In genomic region chr21:45302082-45303061, GRCh38 we compare ENCODE assay signal across 9 cellular contexts. TPM values are rescaled to one million over a fixed set of nuclear protein-coding genes. Genes with fewer than 3 reads are reported as not detected.
DNase-seq lines count a peak whose midpoint lies in the region; ATAC-seq and TF ChIP-seq lines count a peak whose summit lies in the region.
"Had no signal": no experiment of that assay in that cellular context is flagged by ENCODE, and none has a peak within 500 bp of the region (broad histone marks: within the 10 kb centered on the region; RNA-seq: fewer than 3 reads in every experiment).

No MANE protein-coding gene starts in this region.

- intact Hi-C loops in posterior vena cava (cut with DNase I) (no loop called here), prostate gland (cut with DNase I) (no loop called here)

- DNase-seq in activated CD4-positive, alpha-beta T cell treated with anti-CD3 and anti-CD28 coated beads, Interleukin-2, amount 50 U/mL, for 48 hours = peak; percentile 55 to 70
- DNase-seq in effector memory CD4-positive, alpha-beta T cell = peak; percentile 35 to 67 (median 37)
- DNase-seq in posterior vena cava (ENCODE audit: low spot score) = peak; percentile 95
- peak; percentile 45 to 84 for DNase-seq in upper lobe of left lung
- no peak for DNase-seq in prostate gland (ENCODE audit: low spot score)
- no peak for DNase-seq in iPS-NIHi11 (ENCODE audit: low spot score)
- no peak for DNase-seq in NCI-H1092 (lab: John Stamatoyannopoulos, UW)
- DNase-seq: NCI-H2107 had no signal

- no peaks in the 10 kb centered on the region for H3K27me3 ChIP-seq in effector memory CD4-positive, alpha-beta T cell (replicated peaks; ENCODE audit: control insufficient read depth, insufficient read depth, low read length, poor library complexity, severe bottlenecking)
- H3K27me3 ChIP-seq in upper lobe of left lung (no peaks in the 10 kb centered on the region), prostate gland (replicated peaks; ENCODE audit: insufficient read depth) (peaks cover 5% of the 10 kb centered on the region)

- no peaks in the 10 kb centered on the region for H3K36me3 ChIP-seq in effector memory CD4-positive, alpha-beta T cell (ENCODE audit: control insufficient read depth, insufficient read depth, low read length)
- no peaks in the 10 kb centered on the region for H3K36me3 ChIP-seq in upper lobe of left lung
- H3K36me3 ChIP-seq in prostate gland = no peaks in the 10 kb centered on the region

- TF ChIP-seq POLR2A in upper lobe of left lung (IDR thresholded peaks at IDR 0.05) = peak in 1 of 4 donors; percentile 24
- no peak for TF ChIP-seq POLR2A in prostate gland (IDR thresholded peaks at IDR 0.05)

- peak overlapping the region; percentile 65 for H3K27ac ChIP-seq in effector memory CD4-positive, alpha-beta T cell (ENCODE audit: insufficient read depth, low read length, poor library complexity, severe bottlenecking)
- H3K27ac ChIP-seq in upper lobe of left lung = peak overlapping the region; percentile 84 to 97 (median 90)
- H3K27ac ChIP-seq in prostate gland = no peak overlapping the region

- 69 to 80% methylated on average over 11 to 54 of the region's 54 CpGs for WGBS in upper lobe of left lung, 2 donors
- 68% methylated on average over 45 of the region's 54 CpGs for WGBS in prostate gland

- peaks cover 14% of the 10 kb centered on the region for H3K4me1 ChIP-seq in effector memory CD4-positive, alpha-beta T cell (ENCODE audit: control insufficient read depth, insufficient read depth, low read length, poor library complexity, severe bottlenecking)
- H3K4me1 ChIP-seq in upper lobe of left lung = peaks cover 39 to 56% (median 47%) of the 10 kb centered on the region in 4 donors
- H3K4me1 ChIP-seq in prostate gland (replicated peaks) = no peaks in the 10 kb centered on the region

- no peak overlapping the region for H3K4me3 ChIP-seq in effector memory CD4-positive, alpha-beta T cell (ENCODE audit: insufficient read depth, low read depth, low read length, poor library complexity, severe bottlenecking)
- no peak overlapping the region for H3K4me3 ChIP-seq in upper lobe of left lung
- H3K4me3 ChIP-seq in prostate gland = no peak overlapping the region

- peak; percentile 77 to 93 (median 80) for TF ChIP-seq EP300 in upper lobe of left lung (IDR thresholded peaks at IDR 0.05)

- TF ChIP-seq CTCF in upper lobe of left lung (IDR thresholded peaks at IDR 0.05) (peak in 2 of 6 experiments; percentile 42), prostate gland (IDR thresholded peaks at IDR 0.05) (no peak)

- ATAC-seq in upper lobe of left lung (ENCODE audit: low FRiP score in 2 of 2) (peak; percentile 78 to 83), HG03175 (IDR thresholded peaks at IDR 0.05; ENCODE audit: unreplicated experiment) (no peak)

- H3K9me3 ChIP-seq in effector memory CD4-positive, alpha-beta T cell (ENCODE audit: control insufficient read depth, low read length) = no peaks in the 10 kb centered on the region
- no peaks in the 10 kb centered on the region for H3K9me3 ChIP-seq in upper lobe of left lung
- H3K9me3 ChIP-seq in prostate gland = no peaks in the 10 kb centered on the region

RNA-seq across cellular contexts. Expression of gene POFUT2, which starts 14.7 kb away (rescaled TPM):
- total RNA-seq in posterior vena cava = 10 to 100 TPM; 27.1 to 27.4 TPM
- total RNA-seq in upper lobe of left lung = 10 to 100 TPM; 19.9 to 89.1 (median 32.5) TPM
- total RNA-seq in prostate gland = 10 to 100 TPM; 20.2 to 52.4 TPM

Comparison
In these comparisons a context has a peak if more than half of its experiments do, and no peak if none do; other contexts are left out.
1. DNase-seq: peak in activated CD4-positive, alpha-beta T cell treated with anti-CD3 and anti-CD28 coated beads, Interleukin-2, amount 50 U/mL, for 48 hours (2 of 2), effector memory CD4-positive, alpha-beta T cell (3 of 3), posterior vena cava (single experiment) and upper lobe of left lung (2 of 2); none in prostate gland (single experiment), iPS-NIHi11 (single experiment) and NCI-H1092 (single experiment).
2. H3K27ac ChIP-seq: peak in effector memory CD4-positive, alpha-beta T cell (single experiment) and upper lobe of left lung (4 of 4); none in prostate gland (0 of 2).